Comparison of ENCODE assay signal across 8 cellular contexts in the genomic region with DNA sequence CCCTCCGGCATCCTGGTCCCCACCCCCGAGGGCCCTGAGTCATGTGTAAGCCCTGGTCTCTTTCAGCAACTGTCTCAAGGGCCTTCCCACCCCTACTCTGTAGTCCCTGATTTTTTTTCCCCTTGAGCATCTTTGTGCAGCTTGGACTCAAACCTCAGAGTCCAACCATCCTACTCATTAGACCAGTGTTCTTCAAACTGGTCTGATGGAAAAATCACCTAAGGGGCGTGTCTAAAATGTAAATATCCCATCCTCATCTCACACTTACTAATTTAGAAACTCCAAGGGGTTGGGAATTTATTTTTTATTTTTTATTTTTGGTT. TPM values are rescaled to one million over a fixed set of nuclear protein-coding genes. Genes with fewer than 3 reads are reported as not detected.
DNase-seq lines count a peak whose midpoint lies in the region; ATAC-seq and TF ChIP-seq lines count a peak whose summit lies in the region.

No MANE protein-coding gene starts in this region.

- H3K9me3 Mint-ChIP-seq in activated CD8-positive, alpha-beta T cell treated with anti-CD3 and anti-CD28 coated beads, Interleukin-2, amount 10 ng/mL, durations not matched to agents 7 days and 5 days (ENCODE audit: insufficient read depth), result no peaks in the 10 kb centered on the region
- no peaks in the 10 kb centered on the region for H3K9me3 Mint-ChIP-seq in immature natural killer cell

- H3K36me3 Mint-ChIP-seq in activated CD8-positive, alpha-beta T cell treated with anti-CD3 and anti-CD28 coated beads, Interleukin-2, amount 10 ng/mL, durations not matched to agents 7 days and 5 days (ENCODE audit: low read depth), result peaks cover 10% of the 10 kb centered on the region
- H3K36me3 Mint-ChIP-seq in immature natural killer cell, result peaks cover 0 to 8% (median 0%) of the 10 kb centered on the region in 3 donors

- H3K9me3 ChIP-seq in right atrium auricular region (no peaks in the 10 kb centered on the region), subcutaneous abdominal adipose tissue (ENCODE audit: control insufficient read depth in 5 of 5, low read length in 5 of 5) (no peaks in the 10 kb centered on the region)

- CTCF ChIA-PET in activated CD8-positive, alpha-beta T cell treated with anti-CD3 and anti-CD28 coated beads, Interleukin-2, amount 10 ng/mL, durations not matched to agents 7 days and 5 days (lab: Charles Lee), result no interaction called here

- peaks cover 38% of the 10 kb centered on the region for H3K4me1 Mint-ChIP-seq in activated CD8-positive, alpha-beta T cell treated with anti-CD3 and anti-CD28 coated beads, Interleukin-2, amount 10 ng/mL, durations not matched to agents 7 days and 5 days (ENCODE audit: low read depth)
- H3K4me1 Mint-ChIP-seq in immature natural killer cell, result peaks cover 35 to 42% of the 10 kb centered on the region in 2 donors

- peak overlapping the region; percentile 85 to 89 for H3K27ac ChIP-seq in right atrium auricular region
- H3K27ac ChIP-seq in subcutaneous abdominal adipose tissue (ENCODE audit: low read depth, low read length), result peak overlapping the region; percentile 90

- H3K27me3 Mint-ChIP-seq in activated CD8-positive, alpha-beta T cell treated with anti-CD3 and anti-CD28 coated beads, Interleukin-2, amount 10 ng/mL, durations not matched to agents 7 days and 5 days (ENCODE audit: low read depth), result no peaks in the 10 kb centered on the region
- H3K27me3 Mint-ChIP-seq in immature natural killer cell (ENCODE audit: low read depth in 3 of 3), result peaks cover 6 to 11% (median 6%) of the 10 kb centered on the region in 3 donors

- H3K36me3 ChIP-seq in right atrium auricular region (peaks cover 9% of the 10 kb centered on the region), subcutaneous abdominal adipose tissue (ENCODE audit: control insufficient read depth in 5 of 5, insufficient read depth in 5 of 5, low read length in 5 of 5) (peaks cover 0 to 24% (median 23%) of the 10 kb centered on the region in 5 donors)

- DNase-seq in right atrium auricular region (ENCODE audit: low spot score) (no peak), Right ventricle myocardium superior (no peak), immature natural killer cell (no peak), A172 (ENCODE audit: low spot score) (no peak), iPS-NIHi11 (ENCODE audit: low spot score) (no peak), NCI-H1105 treated with DMSO at 0.1 percent for 48 hours (lab: John Stamatoyannopoulos, UW) (no peak)
- DNase-seq in activated CD8-positive, alpha-beta T cell treated with anti-CD3 and anti-CD28 coated beads, Interleukin-2, amount 10 ng/mL, durations not matched to agents 7 days and 5 days, result no peak

- ATAC-seq in Right ventricle myocardium superior (ENCODE audit: poor library complexity), result no peak
- ATAC-seq in activated CD8-positive, alpha-beta T cell treated with anti-CD3 and anti-CD28 coated beads, Interleukin-2, amount 10 ng/mL, durations not matched to agents 7 days and 5 days, result no peak

- TF ChIP-seq CTCF in right atrium auricular region (IDR thresholded peaks at IDR 0.05), result no peak

- H3K4me3 ChIP-seq in right atrium auricular region, result peak overlapping the region; percentile 53 to 65
- peak overlapping the region; percentile 59 to 89 (median 89) for H3K4me3 ChIP-seq in subcutaneous abdominal adipose tissue (ENCODE audit: low read depth in 1 of 5, low read length in 5 of 5)

- peak overlapping the region; percentile 68 to 89 (median 86) for H3K9ac ChIP-seq in subcutaneous abdominal adipose tissue (ENCODE audit: low read length in 5 of 5)

- H3K27ac Mint-ChIP-seq in activated CD8-positive, alpha-beta T cell treated with anti-CD3 and anti-CD28 coated beads, Interleukin-2, amount 10 ng/mL, durations not matched to agents 7 days and 5 days, result peak overlapping the region; percentile 96
- H3K27ac Mint-ChIP-seq in immature natural killer cell, result peak overlapping the region; percentile 91 to 95 (median 94)

- POLR2A ChIA-PET in activated CD8-positive, alpha-beta T cell treated with anti-CD3 and anti-CD28 coated beads, Interleukin-2, amount 10 ng/mL, durations not matched to agents 7 days and 5 days (lab: Charles Lee), result interaction anchor here (0.7 to 1.0 kb wide), 4 partner anchors 9 to 63 kb away, joined by 3 to 4 read pairs (median 3); no protein-coding TSS in a partner anchor

- H3K27me3 ChIP-seq in right atrium auricular region (no peaks in the 10 kb centered on the region), subcutaneous abdominal adipose tissue (ENCODE audit: control insufficient read depth in 5 of 5, insufficient read depth in 4 of 5, low read length in 5 of 5) (no peaks in the 10 kb centered on the region)

- intact Hi-C loops in Right ventricle myocardium superior (cut with DNase I), result no loop called here

- H3K4me1 ChIP-seq in right atrium auricular region, result peaks cover 0 to 30% of the 10 kb centered on the region in 2 donors
- peaks cover 5 to 36% (median 31%) of the 10 kb centered on the region in 5 donors for H3K4me1 ChIP-seq in subcutaneous abdominal adipose tissue (ENCODE audit: control insufficient read depth in 5 of 5, insufficient read depth in 5 of 5, low read length in 5 of 5)

- peak overlapping the region; percentile 91 for H3K4me3 Mint-ChIP-seq in activated CD8-positive, alpha-beta T cell treated with anti-CD3 and anti-CD28 coated beads, Interleukin-2, amount 10 ng/mL, durations not matched to agents 7 days and 5 days
- peak overlapping the region; percentile 91 to 95 (median 94) for H3K4me3 Mint-ChIP-seq in immature natural killer cell

RNA-seq across cellular contexts. Expression of a gene that starts 0.6 kb away (rescaled TPM):
- total RNA-seq in right atrium auricular region (10 to 100 TPM; 36.0 to 41.1 TPM), Right ventricle myocardium superior (26.0 TPM)
- total RNA-seq in activated CD8-positive, alpha-beta T cell treated with anti-CD3 and anti-CD28 coated beads, Interleukin-2, amount 10 ng/mL, durations not matched to agents 7 days and 5 days, result 10 to 100 TPM; 19.3 to 19.7 TPM
- 10 to 100 TPM; 30.9 to 41.6 (median 31.5) TPM for polyA plus RNA-seq in immature natural killer cell
- total RNA-seq in A172 (2014; rRNA removed; shearing (Covaris generic)), result 79.4 and 89.1 TPM in 2 replicates

RNA-seq across cellular contexts. Expression of a gene that starts 4.7 kb away (rescaled TPM):
- total RNA-seq in right atrium auricular region (10 to 100 TPM; 36.8 to 41.3 TPM), Right ventricle myocardium superior (46.1 TPM)
- 10 to 100 TPM; 61.9 to 62.5 TPM for total RNA-seq in activated CD8-positive, alpha-beta T cell treated with anti-CD3 and anti-CD28 coated beads, Interleukin-2, amount 10 ng/mL, durations not matched to agents 7 days and 5 days
- 10 to 100 TPM; 56.5 to 82.6 (median 77.9) TPM for polyA plus RNA-seq in immature natural killer cell
- total RNA-seq in A172 (2014; rRNA removed; shearing (Covaris generic)), result 49.8 and 62.1 TPM in 2 replicates

RNA-seq across cellular contexts. Expression of a gene that starts 52.3 kb away (rescaled TPM):
- total RNA-seq in right atrium auricular region, result 100 to 1,000 TPM in 1 of 2 donors, 10 to 100 TPM in 1; 80.0 to 138 TPM
- 67.7 TPM for total RNA-seq in Right ventricle myocardium superior
- 10 to 100 TPM; 24.0 to 24.9 TPM for total RNA-seq in activated CD8-positive, alpha-beta T cell treated with anti-CD3 and anti-CD28 coated beads, Interleukin-2, amount 10 ng/mL, durations not matched to agents 7 days and 5 days
- polyA plus RNA-seq in immature natural killer cell, result 10 to 100 TPM; 12.0 to 28.7 (median 20.3) TPM
- total RNA-seq in A172 (2014; rRNA removed; shearing (Covaris generic)), result 33.8 and 41.0 TPM in 2 replicates

RNA-seq across cellular contexts. Expression of a gene that starts 56.4 kb away (rescaled TPM):
- total RNA-seq in right atrium auricular region, result 10 to 100 TPM; 21.0 to 25.0 TPM
- total RNA-seq in Right ventricle myocardium superior, result 21.3 TPM
- total RNA-seq in activated CD8-positive, alpha-beta T cell treated with anti-CD3 and anti-CD28 coated beads, Interleukin-2, amount 10 ng/mL, durations not matched to agents 7 days and 5 days, result 10 to 100 TPM; 24.3 to 26.0 TPM
- polyA plus RNA-seq in immature natural killer cell, result 10 to 100 TPM; 31.6 to 40.3 (median 38.3) TPM
- total RNA-seq in A172 (2014; rRNA removed; shearing (Covaris generic)), result 48.3 and 73.8 TPM in 2 replicates
